In genomic region chr7:149226840-149227494, GRCh38 we compare ENCODE assay signal across 1 cellular context.
TF ChIP-seq lines count a peak whose summit lies in the region.

No MANE protein-coding gene starts in this region.

TF ChIP-seq in HEK293, 187 proteins besides CTCF, POLR2A, EP300 and RAD21 (continued from another document):
- TF ChIP-seq PRDM10 (tag by site-specific recombination; IDR thresholded peaks at IDR 0.05) (peak; percentile 45; the same call in 1 of the 2 replicates), ZBTB8A (tag by site-specific recombination; IDR thresholded peaks at IDR 0.05) (no peak)
